In genomic region chr11:57249384-57250319, GRCh38 we compare ENCODE assay signal across 8 cellular contexts. TPM values are rescaled to one million over a fixed set of nuclear protein-coding genes. Genes with fewer than 3 reads are reported as not detected.
DNase-seq lines count a peak whose midpoint lies in the region; ATAC-seq, FAIRE-seq and TF ChIP-seq lines count a peak whose summit lies in the region.

No MANE protein-coding gene starts in this region.

- peak; percentile 70 for ATAC-seq in GM19397 (IDR thresholded peaks at IDR 0.05; ENCODE audit: unreplicated experiment)

- peak; percentile 90 for TF ChIP-seq CTCF in D721Med (IDR thresholded peaks at IDR 0.05; ENCODE audit: insufficient read depth, missing control alignments)

- no peak for FAIRE-seq in D721Med (lab: Jason Lieb, UNC)

- DNase-seq in D721Med (ENCODE audit: insufficient read length, low spot score) (no peak), HS-5 (ENCODE audit: low read depth) (peak; percentile 19), RPMI7951 (ENCODE audit: low read depth) (peak; percentile 41), anterior cingulate cortex (lab: John Stamatoyannopoulos, UW) (peak in 35 of 58 donors; percentile 3 to 71 (median 26)), hypothalamus (lab: John Stamatoyannopoulos, UW) (peak in 26 of 51 donors; percentile 5 to 69 (median 39)), smooth muscle cell of the brain vasculature (ENCODE audit: low read depth, low spot score) (peak; percentile 24)
- DNase-seq in effector CD8-positive, alpha-beta T cell (lab: John Stamatoyannopoulos, UW), result no peak

RNA-seq across cellular contexts. Expression of gene APLNR, which starts 12.6 kb away (rescaled TPM):
- total RNA-seq in RPMI7951 (2014; rRNA removed; shearing (Covaris generic)), result not detected in 2 replicates

Comparison
In these comparisons a context has a peak if more than half of its experiments do, and no peak if none do; other contexts are left out.
1. DNase-seq: peak in HS-5 (single experiment), RPMI7951 (single experiment), anterior cingulate cortex (35 of 58), hypothalamus (26 of 51) and smooth muscle cell of the brain vasculature (single experiment); none in D721Med (single experiment) and effector CD8-positive, alpha-beta T cell (single experiment).